Comparison of ENCODE assay signal across 10 cellular contexts in genomic region chr16:85327731-85328664, GRCh38.
A peak's percentile ranks its signal among the peaks of the same experiment; 100 is the strongest.
DNase-seq lines count a peak whose midpoint lies in the region; ATAC-seq, FAIRE-seq and TF ChIP-seq lines count a peak whose summit lies in the region.
"Had no signal": no experiment of that assay in that cellular context is flagged by ENCODE, and none has a peak within 500 bp of the region (broad histone marks: within the 10 kb centered on the region; RNA-seq: fewer than 3 reads in every experiment).

No MANE protein-coding gene starts in this region.

- no peak overlapping the region for H3K4me3 ChIP-seq in fibroblast of pulmonary artery (replicated peaks; ENCODE audit: low read depth, low read length)

- no peak for TF ChIP-seq CTCF in fibroblast of pulmonary artery (IDR thresholded peaks at IDR 0.05; ENCODE audit: low read length, missing control alignments)
- no peak for TF ChIP-seq CTCF in omental fat pad (IDR thresholded peaks at IDR 0.05)

- FAIRE-seq in HTR-8/SVneo (lab: Jason Lieb, UNC), result peak; percentile 36
- FAIRE-seq: islet of Langerhans had no signal

- no peak for DNase-seq in HTR-8/SVneo (ENCODE audit: insufficient read length, low spot score)
- peak; percentile 52 for DNase-seq in NCI-H524 treated with DMSO at 0.1 percent for 48 hours (lab: John Stamatoyannopoulos, UW)
- peak; percentile 41 for DNase-seq in fibroblast of pulmonary artery (ENCODE audit: low read depth)
- no peak for DNase-seq in sciatic nerve (ENCODE audit: low spot score)
- DNase-seq in omental fat pad (ENCODE audit: low spot score), result no peak
- DNase-seq in activated CD4-positive, alpha-beta T cell treated with anti-CD3 and anti-CD28 coated beads, Interleukin-2, amount 50 U/mL, for 48 hours, result no peak
- DNase-seq: activated naive CD4-positive, alpha-beta T cell treated with anti-CD3 and anti-CD28 coated beads, Interleukin-2, amount 50 U/mL, for 16 hours; stimulated activated CD4-positive, alpha-beta T cell treated with anti-CD3 and anti-CD28 coated beads, Interleukin-2, amount 100 ng/mL, for 24 hours had no signal

- ATAC-seq in sciatic nerve, result peak; percentile 31
- ATAC-seq in omental fat pad (ENCODE audit: low FRiP score), result no peak
- no peak for ATAC-seq in HG02610 (IDR thresholded peaks at IDR 0.05; ENCODE audit: unreplicated experiment)

- intact Hi-C loops in sciatic nerve (cut with DNase I), result no loop called here

Comparison
In these comparisons a context has a peak if more than half of its experiments do, and no peak if none do; other contexts are left out.
1. DNase-seq: peak in NCI-H524 treated with DMSO at 0.1 percent for 48 hours (single experiment) and fibroblast of pulmonary artery (single experiment); none in HTR-8/SVneo (single experiment), sciatic nerve (single experiment), omental fat pad (single experiment) and activated CD4-positive, alpha-beta T cell treated with anti-CD3 and anti-CD28 coated beads, Interleukin-2, amount 50 U/mL, for 48 hours (0 of 2).